ENCODE assay signal across 9 cellular contexts in the genomic region with DNA sequence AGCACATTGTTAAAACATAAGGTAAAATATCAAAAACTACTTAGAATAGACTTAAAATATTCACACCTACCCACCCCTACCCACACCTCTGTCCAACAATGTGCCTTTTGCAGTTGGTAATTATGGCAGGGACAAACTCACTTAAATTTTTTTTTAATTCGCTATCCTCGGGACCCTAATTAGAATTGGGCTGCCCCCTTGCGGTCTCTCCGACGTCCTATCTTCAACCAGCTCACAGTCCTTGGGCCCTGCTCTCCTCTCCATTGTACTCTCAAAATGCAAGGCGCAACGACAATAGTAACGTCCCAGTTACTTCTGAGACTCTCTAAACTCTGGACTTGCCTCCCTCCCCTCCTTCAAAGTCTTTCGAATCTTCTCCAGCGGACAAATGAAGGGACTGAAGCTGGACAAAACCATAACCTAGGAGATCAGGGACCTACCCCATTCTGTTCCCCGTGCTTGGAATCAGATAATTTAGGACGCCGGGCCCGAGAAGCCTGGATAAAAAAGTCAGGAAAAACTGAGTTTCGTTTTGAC. TPM values are rescaled to one million over a fixed set of nuclear protein-coding genes. Genes with fewer than 3 reads are reported as not detected.
DNase-seq lines count a peak whose midpoint lies in the region; ATAC-seq and TF ChIP-seq lines count a peak whose summit lies in the region.
"Had no signal": no experiment of that assay in that cellular context is flagged by ENCODE, and none has a peak within 500 bp of the region (broad histone marks: within the 10 kb centered on the region; RNA-seq: fewer than 3 reads in every experiment).

No MANE protein-coding gene starts in this region.

- H3K4me3 Mint-ChIP-seq in CD14-positive monocyte, result peak overlapping the region; percentile 95 to 97
- peak overlapping the region; percentile 88 for H3K4me3 Mint-ChIP-seq in activated T-helper 17 cell treated with anti-CD3 and anti-CD28 coated beads, Interleukin-2, amount 50 U/mL, for 72 hours

- BruUV-seq in OCI-LY7 (replicated peaks; lab: Mats Ljungman, UMichigan), result no TSS peak

- no peak for TF ChIP-seq EP300 in neural cell (conservative IDR thresholded peaks at IDR 0.05; ENCODE audit: poor library complexity, severe bottlenecking)

- H2AFZ ChIP-seq in OCI-LY7 (ENCODE audit: low read length) (0 out of 2 replicates have a peak overlapping the region, but pooled peaks have one; percentile 56), neural cell (ENCODE audit: low read depth, low read length) (peak overlapping the region; percentile 10)

- H3K4me1 ChIP-seq in OCI-LY7 (ENCODE audit: insufficient read depth, low read length, poor library complexity, severe bottlenecking), result peaks cover 7% of the 10 kb centered on the region
- H3K4me1 ChIP-seq in SJCRH30, result no peaks in the 10 kb centered on the region

- peak; percentile 45 for TF ChIP-seq RAD21 in neural cell (conservative IDR thresholded peaks at IDR 0.05)

- H3K4me2 ChIP-seq in OCI-LY7 (ENCODE audit: low read length) (no peak overlapping the region), neural cell (ENCODE audit: low read length) (peak overlapping the region; percentile 79)

- no peaks in the 10 kb centered on the region for H3F3A ChIP-seq in neural cell (ENCODE audit: insufficient read depth, low read length, poor library complexity, severe bottlenecking)

- intact Hi-C loops in CD14-positive monocyte (cut with micrococcal nuclease) (loop anchor here in 1 of 2 donors (2.0 kb wide), 1 partner anchor 24 kb away; a partner anchor contains a TSS), OCI-LY7 (cut with micrococcal nuclease; ENCODE audit: unreplicated experiment) (loop anchor here (1.0 kb wide), 1 partner anchor 26 kb away; no protein-coding TSS in a partner anchor)

- no peak overlapping the region for H3K4me3 ChIP-seq in OCI-LY7 (ENCODE audit: low read depth, low read length, poor library complexity, severe bottlenecking)
- peak overlapping the region; percentile 94 for H3K4me3 ChIP-seq in fibroblast of the aortic adventitia (ENCODE audit: low read depth, low read length)
- peak overlapping the region; percentile 87 for H3K4me3 ChIP-seq in neural cell (ENCODE audit: low read length)
- H3K4me3 ChIP-seq in SJCRH30, result no peak overlapping the region
- H3K4me3 ChIP-seq: SK-N-MC had no signal

- peak; percentile 77 for TF ChIP-seq CTCF in CD14-positive monocyte (IDR thresholded peaks at IDR 0.05)
- TF ChIP-seq CTCF in OCI-LY7 (conservative IDR thresholded peaks at IDR 0.05; ENCODE audit: low read length), result peak; percentile 94
- TF ChIP-seq CTCF in fibroblast of the aortic adventitia (IDR thresholded peaks at IDR 0.05; ENCODE audit: insufficient read depth, low read length), result peak; percentile 76
- peak; percentile 57 for TF ChIP-seq CTCF in neural cell (IDR thresholded peaks at IDR 0.05; ENCODE audit: poor library complexity, severe bottlenecking)

- H4K20me1 ChIP-seq in OCI-LY7 (ENCODE audit: insufficient read depth, low read length) (no peaks in the 10 kb centered on the region), neural cell (ENCODE audit: insufficient read depth) (no peaks in the 10 kb centered on the region)

- CTCF ChIA-PET in OCI-LY7 (lab: Charles Lee; ENCODE audit: unreplicated experiment), result interaction anchor here (1.2 kb wide), 1 partner anchor 25 kb away, joined by 4 read pairs; no protein-coding TSS in a partner anchor

- peak overlapping the region in 5 of 7 donors; percentile 26 to 81 (median 51) for H3K27ac Mint-ChIP-seq in CD14-positive monocyte
- peak overlapping the region; percentile 80 for H3K27ac Mint-ChIP-seq in activated T-helper 17 cell treated with anti-CD3 and anti-CD28 coated beads, Interleukin-2, amount 50 U/mL, for 72 hours

- peaks cover 8 to 14% of the 10 kb centered on the region in 2 donors for H3K36me3 Mint-ChIP-seq in CD14-positive monocyte
- peaks cover 18% of the 10 kb centered on the region for H3K36me3 Mint-ChIP-seq in activated T-helper 17 cell treated with anti-CD3 and anti-CD28 coated beads, Interleukin-2, amount 50 U/mL, for 72 hours (ENCODE audit: low read depth)

- peaks cover 30 to 43% (median 41%) of the 10 kb centered on the region in 3 donors for H3K27me3 Mint-ChIP-seq in CD14-positive monocyte (ENCODE audit: low read depth in 3 of 3)
- no peaks in the 10 kb centered on the region for H3K27me3 Mint-ChIP-seq in activated T-helper 17 cell treated with anti-CD3 and anti-CD28 coated beads, Interleukin-2, amount 50 U/mL, for 72 hours

- H3K9ac ChIP-seq in neural cell (ENCODE audit: low read length), result peak overlapping the region; percentile 60

- H3K27me3 ChIP-seq in neural cell (ENCODE audit: insufficient read depth, low read depth, low read length) (no peaks in the 10 kb centered on the region), SJCRH30 (no peaks in the 10 kb centered on the region; the same call in 1 of the 2 replicates)

- H3K9me3 Mint-ChIP-seq in CD14-positive monocyte, result peaks cover 5 to 13% (median 8%) of the 10 kb centered on the region in 7 donors
- peaks cover 4% of the 10 kb centered on the region for H3K9me3 Mint-ChIP-seq in activated T-helper 17 cell treated with anti-CD3 and anti-CD28 coated beads, Interleukin-2, amount 50 U/mL, for 72 hours

- no peaks in the 10 kb centered on the region for H3K9me2 ChIP-seq in OCI-LY7 (ENCODE audit: insufficient read depth, low read length)
- H3K9me2 ChIP-seq in neural cell (ENCODE audit: insufficient read depth, low read length), result no peaks in the 10 kb centered on the region

- H3K9me3 ChIP-seq in OCI-LY7 (ENCODE audit: low read length) (no peaks in the 10 kb centered on the region), neural cell (ENCODE audit: low read length) (no peaks in the 10 kb centered on the region), SJCRH30 (replicated peaks) (no peaks in the 10 kb centered on the region)

- DNase-seq in CD14-positive monocyte (ENCODE audit: low spot score) (no peak), HUDEP-2 (lab: John Stamatoyannopoulos, UW; ENCODE audit: unreplicated experiment in 76 of 76) (peak in 70 of 76 experiments; percentile 7 to 77 (median 51)), OCI-LY7 (ENCODE audit: low spot score) (peak; percentile 74), fibroblast of the aortic adventitia (ENCODE audit: low read depth) (peak; percentile 81), substantia nigra (lab: John Stamatoyannopoulos, UW) (peak in 44 of 49 donors; percentile 12 to 79 (median 62)), SJCRH30 (no peak)

- ATAC-seq in activated T-helper 17 cell treated with anti-CD3 and anti-CD28 coated beads, Interleukin-2, amount 50 U/mL, for 72 hours (replicated peaks), result peak; percentile 37

- POLR2A ChIA-PET in OCI-LY7 (lab: Charles Lee), result interaction anchor here (0.5 to 1.1 kb wide), 3 partner anchors 8 to 77 kb away, joined by 3 read pairs; no protein-coding TSS in a partner anchor

- peaks cover 17% of the 10 kb centered on the region for H3K4me1 Mint-ChIP-seq in CD14-positive monocyte
- peaks cover 23% of the 10 kb centered on the region for H3K4me1 Mint-ChIP-seq in activated T-helper 17 cell treated with anti-CD3 and anti-CD28 coated beads, Interleukin-2, amount 50 U/mL, for 72 hours

- H3K36me3 ChIP-seq in OCI-LY7 (ENCODE audit: insufficient read depth, low read length), result no peaks in the 10 kb centered on the region
- H3K36me3 ChIP-seq in neural cell (ENCODE audit: insufficient read depth, low read length), result no peaks in the 10 kb centered on the region
- no peaks in the 10 kb centered on the region for H3K36me3 ChIP-seq in SJCRH30

- H3K79me2 ChIP-seq in OCI-LY7 (ENCODE audit: insufficient read depth, low read depth, low read length) (no peaks in the 10 kb centered on the region), neural cell (replicated peaks; ENCODE audit: insufficient read depth, low read length) (no peaks in the 10 kb centered on the region)

- H3K27ac ChIP-seq in OCI-LY7 (ENCODE audit: low read depth, low read length, poor library complexity, severe bottlenecking) (no peak overlapping the region), neural cell (ENCODE audit: low read length) (peak overlapping the region; percentile 48), substantia nigra (ENCODE audit: low read depth, low read length, poor library complexity, severe bottlenecking) (peak overlapping the region; percentile 80), SJCRH30 (no peak overlapping the region)
- H3K27ac ChIP-seq: SK-N-MC had no signal

RNA-seq across cellular contexts. Expression of a gene that starts 1.1 kb away (rescaled TPM):
- polyA plus RNA-seq in CD14-positive monocyte (not detected), neural cell (7.3 and 9.1 TPM in 2 replicates)
- total RNA-seq in OCI-LY7 (2014; rRNA removed; shearing (Covaris generic)), result not detected in 2 replicates
- total RNA-seq in OCI-LY7 (2022) (0.63 and 0.68 TPM in 2 replicates), fibroblast of the aortic adventitia (ENCODE audit: low replicate concordance) (9.8 and 26.8 TPM in 2 replicates)
- total RNA-seq in activated T-helper 17 cell treated with anti-CD3 and anti-CD28 coated beads, Interleukin-2, amount 50 U/mL, for 72 hours, result 10 to 100 TPM in 1 of 2 donors, 1 to 10 TPM in 1; 3.7 to 12.4 TPM
- polyA minus RNA-seq in neural cell, result 4.7 and 5.1 TPM in 2 replicates
- total RNA-seq in SJCRH30 (2014; rRNA removed; shearing (Covaris generic)), result not detected in 2 replicates

RNA-seq across cellular contexts. Expression of a gene that starts 8.7 kb away (rescaled TPM):
- polyA plus RNA-seq in CD14-positive monocyte (10 to 100 TPM in 1 of 2 donors, 1 to 10 TPM in 1; 9.2 to 14.5 TPM), neural cell (2.6 and 17.1 TPM in 2 replicates)
- 0.44 TPM in 1 of 2 replicates, not detected in the other for total RNA-seq in OCI-LY7 (2014; rRNA removed; shearing (Covaris generic))
- total RNA-seq in OCI-LY7 (2022) (0.61 and 1.5 TPM in 2 replicates), fibroblast of the aortic adventitia (ENCODE audit: low replicate concordance) (33.3 and 76.5 TPM in 2 replicates)
- 1 to 10 TPM; 1.4 to 3.6 TPM for total RNA-seq in activated T-helper 17 cell treated with anti-CD3 and anti-CD28 coated beads, Interleukin-2, amount 50 U/mL, for 72 hours
- polyA minus RNA-seq in neural cell, result not detected in 2 replicates
- total RNA-seq in SJCRH30 (2014; rRNA removed; shearing (Covaris generic)), result 1.3 and 2.0 TPM in 2 replicates

RNA-seq across cellular contexts. Expression of a gene that starts 12.4 kb away (rescaled TPM):
- polyA plus RNA-seq in CD14-positive monocyte (10 to 100 TPM; 49.6 to 53.0 TPM), neural cell (170 TPM in 2 replicates)
- total RNA-seq in OCI-LY7 (2014; rRNA removed; shearing (Covaris generic)), result 64.8 and 80.0 TPM in 2 replicates
- total RNA-seq in OCI-LY7 (2022) (74.2 and 75.5 TPM in 2 replicates), fibroblast of the aortic adventitia (ENCODE audit: low replicate concordance) (15.8 and 40.2 TPM in 2 replicates)
- 10 to 100 TPM; 66.1 to 82.9 TPM for total RNA-seq in activated T-helper 17 cell treated with anti-CD3 and anti-CD28 coated beads, Interleukin-2, amount 50 U/mL, for 72 hours
- polyA minus RNA-seq in neural cell, result 53.5 and 54.0 TPM in 2 replicates
- total RNA-seq in SJCRH30 (2014; rRNA removed; shearing (Covaris generic)), result 47.8 and 53.0 TPM in 2 replicates

RNA-seq across cellular contexts. Expression of a gene that starts 12.5 kb away (rescaled TPM):
- polyA plus RNA-seq in CD14-positive monocyte, result 10 to 100 TPM; 83.7 to 83.9 TPM
- total RNA-seq in OCI-LY7 (2014; rRNA removed; shearing (Covaris generic)), result 83.3 and 113 TPM in 2 replicates
- total RNA-seq in OCI-LY7 (2022), result 122 and 124 TPM in 2 replicates
- 100 to 1,000 TPM in 1 of 2 donors, 10 to 100 TPM in 1; 96.3 to 149 TPM for total RNA-seq in activated T-helper 17 cell treated with anti-CD3 and anti-CD28 coated beads, Interleukin-2, amount 50 U/mL, for 72 hours
- total RNA-seq in fibroblast of the aortic adventitia (ENCODE audit: low replicate concordance), result 83.5 and 110 TPM in 2 replicates
- 164 and 167 TPM in 2 replicates for polyA plus RNA-seq in neural cell
- polyA minus RNA-seq in neural cell, result 76.2 and 78.0 TPM in 2 replicates
- total RNA-seq in SJCRH30 (2014; rRNA removed; shearing (Covaris generic)), result 93.6 and 95.6 TPM in 2 replicates

RNA-seq across cellular contexts. Expression of a gene that starts 23.7 kb away (rescaled TPM):
- polyA plus RNA-seq in CD14-positive monocyte (not detected), neural cell (1.1 and 1.5 TPM in 2 replicates)
- total RNA-seq in OCI-LY7 (2014; rRNA removed; shearing (Covaris generic)), result not detected in 2 replicates
- total RNA-seq in OCI-LY7 (2022) (not detected in 2 replicates), fibroblast of the aortic adventitia (ENCODE audit: low replicate concordance) (not detected in 2 replicates)
- not detected for total RNA-seq in activated T-helper 17 cell treated with anti-CD3 and anti-CD28 coated beads, Interleukin-2, amount 50 U/mL, for 72 hours
- polyA minus RNA-seq in neural cell, result 0.35 TPM in 1 of 2 replicates, not detected in the other
- 3.9 and 4.7 TPM in 2 replicates for total RNA-seq in SJCRH30 (2014; rRNA removed; shearing (Covaris generic))

Comparison
In these comparisons a context has a peak if more than half of its experiments do, and no peak if none do; other contexts are left out.
1. DNase-seq: peak in HUDEP-2 (70 of 76), OCI-LY7 (single experiment), fibroblast of the aortic adventitia (single experiment) and substantia nigra (44 of 49); none in CD14-positive monocyte (single experiment) and SJCRH30 (0 of 2).
2. H3K27ac ChIP-seq: peak in neural cell (single experiment) and substantia nigra (single experiment); none in OCI-LY7 (single experiment) and SJCRH30 (single experiment).
3. H3K4me3 ChIP-seq: peak in fibroblast of the aortic adventitia (single experiment) and neural cell (single experiment); none in OCI-LY7 (single experiment) and SJCRH30 (single experiment).
4. Peak in every context shown above with its lines, with median percentiles within 50 percentile points of each other: CTCF ChIP-seq.